In the genomic region with DNA sequence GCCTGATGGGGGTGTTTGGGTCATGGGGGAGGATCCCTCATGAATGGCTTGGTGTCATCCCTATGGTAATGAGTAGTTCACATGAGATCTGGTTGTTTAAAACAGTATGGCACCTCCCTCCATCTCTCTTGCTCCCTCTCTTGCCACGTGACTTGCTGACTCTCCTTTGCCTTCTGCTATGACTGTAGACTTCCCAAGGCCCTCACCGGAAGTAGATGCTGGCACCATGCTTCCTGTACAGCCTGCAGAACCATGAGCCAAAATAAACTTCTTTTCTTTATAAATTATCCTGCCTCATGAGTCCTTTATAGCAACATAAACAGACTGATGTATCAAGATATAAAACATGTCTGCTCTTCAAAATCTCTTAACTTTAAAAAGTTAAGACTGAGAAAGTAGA, we compare ENCODE assay signal across 18 cellular contexts.
"Had no signal": no experiment of that assay in that cellular context is flagged by ENCODE, and none has a peak within 500 bp of the region (broad histone marks: within the 10 kb centered on the region; RNA-seq: fewer than 3 reads in every experiment).

No MANE protein-coding gene starts in this region.

- H3K27me3 ChIP-seq: left lung, sigmoid colon, tibial artery had no signal

- H3K27ac Mint-ChIP-seq: activated naive CD8-positive, alpha-beta T cell treated with anti-CD3 and anti-CD28 coated beads for 36 hours; mesothelial cell of epicardium had no signal

- ATAC-seq: effector memory CD8-positive, alpha-beta T cell; left lung had no signal

- FAIRE-seq: frontal cortex, keratinocyte had no signal

- H2AFZ ChIP-seq: parathyroid adenoma had no signal

- H3K9me3 Mint-ChIP-seq: activated naive CD8-positive, alpha-beta T cell treated with anti-CD3 and anti-CD28 coated beads for 36 hours; effector memory CD8-positive, alpha-beta T cell had no signal

- H3K27ac ChIP-seq: left lung, parathyroid adenoma, sigmoid colon, tibial artery had no signal

- H3K4me3 Mint-ChIP-seq: activated naive CD8-positive, alpha-beta T cell treated with anti-CD3 and anti-CD28 coated beads for 36 hours; effector memory CD8-positive, alpha-beta T cell; mesothelial cell of epicardium; nephron had no signal

- H3K27me3 Mint-ChIP-seq: activated naive CD8-positive, alpha-beta T cell treated with anti-CD3 and anti-CD28 coated beads for 36 hours; effector memory CD8-positive, alpha-beta T cell had no signal

- H3K79me2 ChIP-seq: parathyroid adenoma had no signal

- H3K9me3 ChIP-seq: left lung, sigmoid colon, tibial artery had no signal

- H3K4me1 ChIP-seq: left lung, parathyroid adenoma, sigmoid colon, tibial artery had no signal

- H3K36me3 ChIP-seq: left lung, sigmoid colon had no signal

- H3K9ac ChIP-seq: parathyroid adenoma had no signal

- H3K4me1 Mint-ChIP-seq: mesothelial cell of epicardium, nephron had no signal

- H3K4me3 ChIP-seq: left lung, sigmoid colon, tibial artery had no signal

- DNase-seq: activated CD4-positive, alpha-beta T cell treated with anti-CD3 and anti-CD28 coated beads, Interleukin-2, amount 50 U/mL, for 1 hour; activated CD4-positive, CD25-positive, alpha-beta regulatory T cell; activated gamma-delta T cell treated with Interleukin-2 at 50 U/mL for 16 hours; activated naive CD8-positive, alpha-beta T cell treated with anti-CD3 and anti-CD28 coated beads for 36 hours; amniotic stem cell; effector memory CD8-positive, alpha-beta T cell; hypothalamus; left lung; sigmoid colon; stimulated activated naive CD4-positive, alpha-beta T cell; substantia nigra; T-helper 9 cell; tibial artery had no signal
